Comparison of ENCODE assay signal across 8 cellular contexts in genomic region chr17:61928101-61928436, GRCh38. TPM values are rescaled to one million over a fixed set of nuclear protein-coding genes. Genes with fewer than 3 reads are reported as not detected.
DNase-seq lines count a peak whose midpoint lies in the region; ATAC-seq and TF ChIP-seq lines count a peak whose summit lies in the region.

No MANE protein-coding gene starts in this region.

- intact Hi-C loops in activated CD4-positive, alpha-beta memory T cell treated with anti-CD3 and anti-CD28 coated beads for 36 hours (cut with micrococcal nuclease): loop anchor here (1.0 kb wide), 1 partner anchor 65 kb away; the partner anchor contains the start of gene BRIP1
- intact Hi-C loops in tibial artery (cut with DNase I; ENCODE audit: low total_unique reads): loop anchor here (5.0 kb wide), 1 partner anchor 139 kb away; the partner anchor contains the start of gene MED13

- H3K4me1 ChIP-seq in tibial artery: peaks cover 0 to 22% (median 10%) of the 10 kb centered on the region in 4 donors

- peak overlapping the region; percentile 87 to 92 for H3K4me3 Mint-ChIP-seq in activated T-cell treated with anti-CD3 and anti-CD28 coated beads, Interleukin-2, amount 50 U/mL, for 72 hours
- peak overlapping the region; percentile 90 for H3K4me3 Mint-ChIP-seq in activated CD4-positive, alpha-beta memory T cell treated with anti-CD3 and anti-CD28 coated beads for 36 hours
- peak overlapping the region; percentile 86 to 97 (median 94) for H3K4me3 Mint-ChIP-seq in immature natural killer cell

- H3K27ac ChIP-seq in tibial artery: peak overlapping the region; percentile 79 to 87

- peaks cover 0 to 8% (median 0%) of the 10 kb centered on the region in 3 donors for H3K36me3 ChIP-seq in tibial artery

- TF ChIP-seq CTCF in tibial artery (IDR thresholded peaks at IDR 0.05): no peak

- H3K9me3 Mint-ChIP-seq in activated T-cell treated with anti-CD3 and anti-CD28 coated beads, Interleukin-2, amount 50 U/mL, for 72 hours: no peaks in the 10 kb centered on the region
- H3K9me3 Mint-ChIP-seq in activated CD4-positive, alpha-beta memory T cell treated with anti-CD3 and anti-CD28 coated beads for 36 hours: no peaks in the 10 kb centered on the region
- no peaks in the 10 kb centered on the region for H3K9me3 Mint-ChIP-seq in immature natural killer cell

- no peaks in the 10 kb centered on the region for H3K27me3 Mint-ChIP-seq in activated T-cell treated with anti-CD3 and anti-CD28 coated beads, Interleukin-2, amount 50 U/mL, for 72 hours (ENCODE audit: low read depth)
- H3K27me3 Mint-ChIP-seq in activated CD4-positive, alpha-beta memory T cell treated with anti-CD3 and anti-CD28 coated beads for 36 hours: no peaks in the 10 kb centered on the region
- H3K27me3 Mint-ChIP-seq in immature natural killer cell (ENCODE audit: low read depth in 3 of 3): peaks cover 7 to 20% (median 18%) of the 10 kb centered on the region in 3 donors

- H3K36me3 Mint-ChIP-seq in activated T-cell treated with anti-CD3 and anti-CD28 coated beads, Interleukin-2, amount 50 U/mL, for 72 hours (ENCODE audit: insufficient read depth in 2 of 2): peaks cover 1 to 6% of the 10 kb centered on the region in 2 donors
- peaks cover 6% of the 10 kb centered on the region for H3K36me3 Mint-ChIP-seq in activated CD4-positive, alpha-beta memory T cell treated with anti-CD3 and anti-CD28 coated beads for 36 hours
- peaks cover 2 to 5% (median 4%) of the 10 kb centered on the region in 3 donors for H3K36me3 Mint-ChIP-seq in immature natural killer cell

- H3K27ac Mint-ChIP-seq in activated T-cell treated with anti-CD3 and anti-CD28 coated beads, Interleukin-2, amount 50 U/mL, for 72 hours: peak overlapping the region; percentile 89
- H3K27ac Mint-ChIP-seq in activated CD4-positive, alpha-beta memory T cell treated with anti-CD3 and anti-CD28 coated beads for 36 hours: peak overlapping the region; percentile 92
- H3K27ac Mint-ChIP-seq in immature natural killer cell: peak overlapping the region; percentile 93 to 97 (median 94)

- H3K27me3 ChIP-seq in tibial artery: no peaks in the 10 kb centered on the region

- ATAC-seq in activated T-cell treated with anti-CD3 and anti-CD28 coated beads, Interleukin-2, amount 50 U/mL, for 72 hours (replicated peaks in 1 of 2): no peak

- H3K4me1 Mint-ChIP-seq in activated T-cell treated with anti-CD3 and anti-CD28 coated beads, Interleukin-2, amount 50 U/mL, for 72 hours (ENCODE audit: low read depth): peaks cover 20% of the 10 kb centered on the region
- H3K4me1 Mint-ChIP-seq in activated CD4-positive, alpha-beta memory T cell treated with anti-CD3 and anti-CD28 coated beads for 36 hours (ENCODE audit: low read depth): peaks cover 20% of the 10 kb centered on the region
- H3K4me1 Mint-ChIP-seq in immature natural killer cell: peaks cover 17 to 25% of the 10 kb centered on the region in 2 donors

- CTCF ChIA-PET in activated CD4-positive, alpha-beta memory T cell treated with anti-CD3 and anti-CD28 coated beads for 36 hours (lab: Charles Lee): interaction anchor here (1.0 kb wide), 1 partner anchor 38 kb away, joined by 3 read pairs; no protein-coding TSS in a partner anchor

- POLR2A ChIA-PET in activated CD4-positive, alpha-beta memory T cell treated with anti-CD3 and anti-CD28 coated beads for 36 hours (lab: Charles Lee): interaction anchor here (1.3 kb wide), 1 partner anchor 64 kb away, joined by 3 read pairs; the partner anchor contains the start of gene BRIP1

- peak overlapping the region; percentile 67 for H3K4me3 ChIP-seq in tibial artery

- no peaks in the 10 kb centered on the region for H3K9me3 ChIP-seq in tibial artery

- DNase-seq in activated T-cell treated with anti-CD3 and anti-CD28 coated beads, Interleukin-2, amount 50 U/mL, for 72 hours: no peak
- DNase-seq in activated T-cell treated with anti-CD3 and anti-CD28 coated beads for 4 hours: no peak
- no peak for DNase-seq in activated CD4-positive, alpha-beta memory T cell treated with anti-CD3 and anti-CD28 coated beads for 36 hours
- DNase-seq in immature natural killer cell: no peak
- DNase-seq in tibial artery: no peak
- no peak for DNase-seq in NCI-H526 treated with DMSO at 0.1 percent for 48 hours (lab: John Stamatoyannopoulos, UW)
- no peak for DNase-seq in NCI-H1105 (lab: John Stamatoyannopoulos, UW)
- DNase-seq in SIG-M5 treated with dmso at 0.1 percent for 504 hours (lab: John Stamatoyannopoulos, UW; ENCODE audit: unreplicated experiment): no peak

RNA-seq across cellular contexts. Expression of gene INTS2, which starts 0.3 kb away (rescaled TPM):
- 10 to 100 TPM; 26.1 to 29.5 TPM for total RNA-seq in activated T-cell treated with anti-CD3 and anti-CD28 coated beads, Interleukin-2, amount 50 U/mL, for 72 hours
- total RNA-seq in activated CD4-positive, alpha-beta memory T cell treated with anti-CD3 and anti-CD28 coated beads for 36 hours: 10 to 100 TPM; 23.0 to 27.4 TPM
- polyA plus RNA-seq in immature natural killer cell: 1 to 10 TPM; 2.3 to 5.9 (median 3.2) TPM
